ENCODE assay signal across 37 cellular contexts in the genomic region with DNA sequence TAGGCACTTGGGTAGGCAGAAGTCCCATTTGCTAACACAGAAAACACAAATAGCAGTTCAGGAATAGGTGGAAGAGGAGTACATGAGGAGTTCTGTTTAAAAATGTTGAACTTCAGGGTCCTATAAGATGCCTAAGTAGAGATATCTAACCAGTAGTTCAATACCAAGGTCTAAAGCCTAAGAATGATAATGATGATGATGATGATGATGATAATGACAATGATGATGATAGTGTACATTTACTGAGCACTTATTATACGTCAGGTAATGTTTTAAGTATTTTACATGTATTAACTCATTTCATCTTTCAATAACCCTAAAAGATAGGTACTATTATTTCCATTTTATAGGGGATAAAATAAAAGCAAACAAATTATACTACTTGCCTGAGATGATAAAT.
"Had no signal": no experiment of that assay in that cellular context is flagged by ENCODE, and none has a peak within 500 bp of the region (broad histone marks: within the 10 kb centered on the region; RNA-seq: fewer than 3 reads in every experiment).

No MANE protein-coding gene starts in this region.

- H3K27ac ChIP-seq: adrenal gland, body of pancreas, brain microvascular endothelial cell, breast epithelium, VCaP had no signal

- FAIRE-seq: astrocyte, TTC549 had no signal

- DNase-seq: activated B cell treated with CpG ODN at 0.5 μM for 24 hours; activated CD4-positive, alpha-beta memory T cell treated with anti-CD3 and anti-CD28 coated beads for 36 hours; activated CD4-positive, alpha-beta T cell treated with anti-CD3 and anti-CD28 coated beads for 4 hours; activated CD4-positive, alpha-beta T cell treated with anti-CD3 and anti-CD28 coated beads, Interleukin-2, amount 10 ng/mL, durations not matched to agents 24 days and 14 days; activated CD4-positive, alpha-beta T cell treated with anti-CD3 and anti-CD28 coated beads, Interleukin-2, amount 50 U/mL, for 1 hour; activated CD4-positive, alpha-beta T cell treated with anti-CD3 and anti-CD28 coated beads, Interleukin-2, amount 50 U/mL, for 4 hours; activated CD4-positive, CD25-positive, alpha-beta regulatory T cell treated with anti-CD3 and anti-CD28 coated beads, Interleukin-2, amount 50 U/mL, for 72 hours; activated CD8-positive, alpha-beta memory T cell treated with anti-CD3 and anti-CD28 coated beads, Interleukin-2, amount 50 U/mL, for 4 hours; activated CD8-positive, alpha-beta T cell treated with anti-CD3 and anti-CD28 coated beads for 36 hours; activated effector memory CD4-positive, alpha-beta T cell treated with anti-CD3 and anti-CD28 coated beads, Interleukin-2, amount 50 U/mL, for 16 hours; activated gamma-delta T cell treated with Interleukin-2 at 50 U/mL for 16 hours; activated naive CD4-positive, alpha-beta T cell; activated naive CD4-positive, alpha-beta T cell treated with anti-CD3 and anti-CD28 coated beads for 36 hours; activated naive CD4-positive, alpha-beta T cell treated with anti-CD3 and anti-CD28 coated beads, Interleukin-2, amount 50 U/mL, for 16 hours; activated naive CD8-positive, alpha-beta T cell treated with anti-CD3 and anti-CD28 coated beads for 36 hours; activated T-cell treated with anti-CD3 and anti-CD28 coated beads for 4 hours; activated T-cell treated with anti-CD3 and anti-CD28 coated beads, Interleukin-2, amount 50 U/mL, for 1 hour; activated T-cell treated with anti-CD3 and anti-CD28 coated beads, Interleukin-2, amount 50 U/mL, for 4 hours; activated T-cell treated with anti-CD3 and anti-CD28 coated beads, Interleukin-2, amount 50 U/mL, for 72 hours; adrenal gland; amniotic stem cell; aorta; body of pancreas; brain microvascular endothelial cell; central memory CD4-positive, alpha-beta T cell; T-helper 1 cell; T-helper 2 cell; T-helper 9 cell had no signal

- H3K27me3 Mint-ChIP-seq: activated B cell treated with CpG ODN at 0.5 μM for 24 hours; activated CD4-positive, alpha-beta memory T cell treated with anti-CD3 and anti-CD28 coated beads for 36 hours; activated CD4-positive, alpha-beta T cell treated with anti-CD3 and anti-CD28 coated beads, Interleukin-2, amount 10 ng/mL, durations not matched to agents 24 days and 14 days; activated CD8-positive, alpha-beta T cell treated with anti-CD3 and anti-CD28 coated beads for 36 hours; activated naive CD8-positive, alpha-beta T cell treated with anti-CD3 and anti-CD28 coated beads for 36 hours; activated T-helper 17 cell treated with anti-CD3 and anti-CD28 coated beads, Interleukin-2, amount 50 U/mL, for 72 hours had no signal

- H3K27ac Mint-ChIP-seq: activated B cell treated with CpG ODN at 0.5 μM for 24 hours; activated CD4-positive, alpha-beta memory T cell treated with anti-CD3 and anti-CD28 coated beads for 36 hours; activated CD4-positive, alpha-beta T cell treated with anti-CD3 and anti-CD28 coated beads, Interleukin-2, amount 10 ng/mL, durations not matched to agents 24 days and 14 days; activated CD8-positive, alpha-beta T cell treated with anti-CD3 and anti-CD28 coated beads for 36 hours; activated naive CD4-positive, alpha-beta T cell treated with anti-CD3 and anti-CD28 coated beads for 36 hours; activated naive CD8-positive, alpha-beta T cell treated with anti-CD3 and anti-CD28 coated beads for 36 hours; activated T-cell treated with anti-CD3 and anti-CD28 coated beads, Interleukin-2, amount 50 U/mL, for 72 hours; activated T-helper 1 cell treated with anti-CD3 and anti-CD28 coated beads, Interleukin-12 subunit alpha, Interleukin-12 subunit beta, Interleukin-2, Interleukin-4 antibody, amounts not matched to agents 30 ng/mL and 10 ng/mL and 1 ng/mL, durations not matched to agents 14 hours and 24 hours and 36 hours; activated T-helper 17 cell treated with anti-CD3 and anti-CD28 coated beads, Interleukin-2, amount 50 U/mL, for 72 hours; T-helper 1 cell treated with Interleukin-12 subunit alpha and Interleukin-12 subunit beta and Interleukin-4 antibody, amounts not matched to agents 30 μg/mL and 1 μg/mL, for 36 hours; T-helper 2 cell treated with Interferon-gamma antibody and Interleukin-4, amounts not matched to agents 5 μg/mL and 100 μg/mL, for 36 hours had no signal

- H3K9me3 Mint-ChIP-seq: T-helper 2 cell treated with Interferon-gamma antibody and Interleukin-4, amounts not matched to agents 5 μg/mL and 100 μg/mL, for 36 hours had no signal

- ATAC-seq: activated CD8-positive, alpha-beta T cell treated with anti-CD3 and anti-CD28 coated beads for 36 hours; activated naive CD4-positive, alpha-beta T cell treated with anti-CD3 and anti-CD28 coated beads, Interleukin-2, amount 50 U/mL, for 72 hours; activated T-cell treated with anti-CD3 and anti-CD28 coated beads, Interleukin-2, amount 50 U/mL, for 4 hours; activated T-cell treated with anti-CD3 and anti-CD28 coated beads, Interleukin-2, amount 50 U/mL, for 72 hours; activated T-helper 17 cell treated with anti-CD3 and anti-CD28 coated beads, Interleukin-2, amount 50 U/mL, for 72 hours; body of pancreas had no signal

- H3K4me1 ChIP-seq: adrenal gland, breast epithelium had no signal

- H3K4me3 Mint-ChIP-seq: activated B cell treated with CpG ODN at 0.5 μM for 24 hours; activated CD4-positive, alpha-beta memory T cell treated with anti-CD3 and anti-CD28 coated beads for 36 hours; activated CD4-positive, alpha-beta T cell treated with anti-CD3 and anti-CD28 coated beads, Interleukin-2, amount 10 ng/mL, durations not matched to agents 24 days and 14 days; activated CD8-positive, alpha-beta T cell treated with anti-CD3 and anti-CD28 coated beads for 36 hours; activated naive CD4-positive, alpha-beta T cell treated with anti-CD3 and anti-CD28 coated beads for 36 hours; activated naive CD8-positive, alpha-beta T cell treated with anti-CD3 and anti-CD28 coated beads for 36 hours; activated T-cell treated with anti-CD3 and anti-CD28 coated beads, Interleukin-2, amount 50 U/mL, for 4 hours; activated T-cell treated with anti-CD3 and anti-CD28 coated beads, Interleukin-2, amount 50 U/mL, for 72 hours; activated T-helper 1 cell treated with anti-CD3 and anti-CD28 coated beads, Interleukin-12 subunit alpha, Interleukin-12 subunit beta, Interleukin-2, Interleukin-4 antibody, amounts not matched to agents 30 ng/mL and 10 ng/mL and 1 ng/mL, durations not matched to agents 14 hours and 24 hours and 36 hours; activated T-helper 17 cell treated with anti-CD3 and anti-CD28 coated beads, Interleukin-2, amount 50 U/mL, for 72 hours; T-helper 1 cell treated with Interleukin-12 subunit alpha and Interleukin-12 subunit beta and Interleukin-4 antibody, amounts not matched to agents 30 μg/mL and 1 μg/mL, for 36 hours; T-helper 2 cell treated with Interferon-gamma antibody and Interleukin-4, amounts not matched to agents 5 μg/mL and 100 μg/mL, for 36 hours had no signal

- H3K4me1 Mint-ChIP-seq: activated B cell treated with CpG ODN at 0.5 μM for 24 hours; activated CD4-positive, alpha-beta T cell treated with anti-CD3 and anti-CD28 coated beads, Interleukin-2, amount 10 ng/mL, durations not matched to agents 24 days and 14 days; activated naive CD8-positive, alpha-beta T cell treated with anti-CD3 and anti-CD28 coated beads for 36 hours; activated T-helper 17 cell treated with anti-CD3 and anti-CD28 coated beads, Interleukin-2, amount 50 U/mL, for 72 hours had no signal

- H3K4me3 ChIP-seq: adrenal gland, body of pancreas, breast epithelium had no signal

- H3K9me3 ChIP-seq: adrenal gland, body of pancreas, breast epithelium had no signal

- H3K27me3 ChIP-seq: adrenal gland, body of pancreas, brain microvascular endothelial cell, breast epithelium had no signal
